14 cellular contexts compared by ENCODE assay signal in the genomic region with DNA sequence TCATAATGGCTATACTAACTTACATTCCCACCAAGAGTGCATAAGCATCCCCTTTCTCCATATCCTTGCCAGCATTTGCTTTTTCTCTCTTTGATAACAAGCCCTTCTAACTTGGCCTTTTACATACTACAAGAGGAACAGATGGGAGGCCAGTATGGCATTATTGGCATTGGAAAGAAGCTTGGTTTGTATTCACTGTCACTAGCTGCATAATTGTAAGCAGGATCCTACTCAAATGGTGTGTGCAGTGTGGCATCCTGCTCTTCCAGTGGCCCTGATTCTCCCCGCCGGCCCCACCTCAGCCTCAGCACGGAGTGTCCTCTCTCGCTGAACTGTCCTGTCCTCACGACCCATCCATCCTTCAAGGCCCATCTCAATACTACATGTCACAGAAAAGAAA.
"Had no signal": no experiment of that assay in that cellular context is flagged by ENCODE, and none has a peak within 500 bp of the region (broad histone marks: within the 10 kb centered on the region; RNA-seq: fewer than 3 reads in every experiment).

No MANE protein-coding gene starts in this region.

- H3K4me1 ChIP-seq: foreskin keratinocyte, psoas muscle, right lobe of liver, transverse colon had no signal

- H3K4me3 ChIP-seq: heart right ventricle, psoas muscle, right lobe of liver, thoracic aorta, transverse colon had no signal

- H3K27me3 ChIP-seq: foreskin keratinocyte, heart right ventricle, right lobe of liver, transverse colon had no signal

- H3K9me3 ChIP-seq: psoas muscle, thoracic aorta had no signal

- H3K27ac ChIP-seq: foreskin keratinocyte, heart right ventricle, psoas muscle, right lobe of liver, thoracic aorta, transverse colon had no signal

- ATAC-seq: foreskin keratinocyte; heart right ventricle; psoas muscle; right lobe of liver; stimulated activated memory B cell treated with anti-CD40 and anti-IgM and Interleukin-4, amounts not matched to agents 10 μg/mL and 1 μg/mL and 100 μg/mL, for 72 hours had no signal

- FAIRE-seq: islet of Langerhans had no signal

- H3K36me3 ChIP-seq: heart right ventricle, right lobe of liver, thoracic aorta, transverse colon had no signal

- DNase-seq: foreskin keratinocyte; heart right ventricle; hypothalamus; kidney glomerular epithelial cell; mesendoderm; naive B cell; psoas muscle; retina; right lobe of liver; stimulated activated CD4-positive, alpha-beta T cell treated with anti-CD3 and anti-CD28 coated beads, Interleukin-4, amount 100 ng/mL, for 24 hours; transverse colon had no signal
